ENCODE assay signal across 9 cellular contexts in genomic region chr13:98761126-98761978, GRCh38. TPM values are rescaled to one million over a fixed set of nuclear protein-coding genes. Genes with fewer than 3 reads are reported as not detected.
DNase-seq lines count a peak whose midpoint lies in the region; ATAC-seq, FAIRE-seq and TF ChIP-seq lines count a peak whose summit lies in the region.
"Had no signal": no experiment of that assay in that cellular context is flagged by ENCODE, and none has a peak within 500 bp of the region (broad histone marks: within the 10 kb centered on the region; RNA-seq: fewer than 3 reads in every experiment).

No MANE protein-coding gene starts in this region.

- TF ChIP-seq POLR2A in ovary (IDR thresholded peaks at IDR 0.05), result no peak
- no peak for TF ChIP-seq POLR2A in prostate gland (IDR thresholded peaks at IDR 0.05)

- H3K9ac ChIP-seq in astrocyte (ENCODE audit: low read length), result no peak overlapping the region

- H3K27ac ChIP-seq in astrocyte (ENCODE audit: low read depth, low read length), result no peak overlapping the region
- H3K27ac ChIP-seq in ovary, result no peak overlapping the region
- no peak overlapping the region for H3K27ac ChIP-seq in prostate gland
- H3K27ac ChIP-seq: epithelial cell of prostate had no signal

- H3K4me2 ChIP-seq in astrocyte (ENCODE audit: low read length), result peak overlapping the region; percentile 46

- no peaks in the 10 kb centered on the region for H3K79me2 ChIP-seq in astrocyte (ENCODE audit: insufficient read depth, low read length)

- H3K4me3 ChIP-seq in astrocyte (ENCODE audit: insufficient read depth, low read depth, low read length) (no peak overlapping the region), ovary (peak overlapping the region; percentile 8), prostate gland (no peak overlapping the region)

- intact Hi-C loops in ovary (cut with DNase I), result no loop called here
- intact Hi-C loops in prostate gland (cut with DNase I), result no loop called here

- ATAC-seq in GM18861 (IDR thresholded peaks at IDR 0.05; ENCODE audit: unreplicated experiment), result peak; percentile 49
- ATAC-seq in HG03095 (IDR thresholded peaks at IDR 0.05; ENCODE audit: unreplicated experiment), result peak; percentile 78
- ATAC-seq in HG02970 (IDR thresholded peaks at IDR 0.05; ENCODE audit: low FRiP score, unreplicated experiment), result no peak

- no peaks in the 10 kb centered on the region for H3K36me3 Mint-ChIP-seq in astrocyte (ENCODE audit: low read depth, unreplicated experiment)

- H3K9me3 Mint-ChIP-seq in astrocyte (ENCODE audit: unreplicated experiment), result peaks cover 4% of the 10 kb centered on the region

- H2AFZ ChIP-seq in astrocyte (ENCODE audit: low read depth, low read length), result peak overlapping the region; percentile 69

- H3K27me3 Mint-ChIP-seq in astrocyte (ENCODE audit: low read depth, unreplicated experiment), result peaks cover 32% of the 10 kb centered on the region

- H3K9me3 ChIP-seq in astrocyte (ENCODE audit: insufficient read depth, low read depth, low read length), result no peaks in the 10 kb centered on the region
- no peaks in the 10 kb centered on the region for H3K9me3 ChIP-seq in ovary
- H3K9me3 ChIP-seq in prostate gland, result no peaks in the 10 kb centered on the region

- TF ChIP-seq CTCF in astrocyte (IDR thresholded peaks at IDR 0.05; ENCODE audit: insufficient read depth, low read depth, low read length), result no peak
- TF ChIP-seq CTCF in ovary (IDR thresholded peaks at IDR 0.05), result no peak
- TF ChIP-seq CTCF in prostate gland (IDR thresholded peaks at IDR 0.05), result no peak

- DNase-seq in astrocyte (ENCODE audit: low read depth), result peak; percentile 25
- DNase-seq in ovary, result no peak
- DNase-seq in epidermal melanocyte (ENCODE audit: insufficient read length, low spot score), result no peak
- DNase-seq in prostate gland (ENCODE audit: low spot score), result no peak
- DNase-seq in superior temporal gyrus (ENCODE audit: extremely low spot score), result no peak

- TF ChIP-seq EP300 in ovary (IDR thresholded peaks at IDR 0.05), result no peak

- H3K27me3 ChIP-seq in astrocyte (ENCODE audit: insufficient read depth, low read length), result peaks cover 7% of the 10 kb centered on the region
- no peaks in the 10 kb centered on the region for H3K27me3 ChIP-seq in ovary
- no peaks in the 10 kb centered on the region for H3K27me3 ChIP-seq in prostate gland (replicated peaks; ENCODE audit: insufficient read depth)

- H3K4me1 Mint-ChIP-seq in astrocyte (ENCODE audit: low read depth, unreplicated experiment), result peaks cover 2% of the 10 kb centered on the region

- H3K4me1 ChIP-seq in astrocyte (ENCODE audit: insufficient read depth, low read length) (no peaks in the 10 kb centered on the region), ovary (ENCODE audit: insufficient read depth) (no peaks in the 10 kb centered on the region), prostate gland (replicated peaks) (no peaks in the 10 kb centered on the region)

- no peak overlapping the region for H3K4me3 Mint-ChIP-seq in astrocyte (ENCODE audit: unreplicated experiment)

- FAIRE-seq in astrocyte (lab: Jason Lieb, UNC), result no peak

- 54 to 59% (median 56%) methylated on average over 15 of the region's 15 CpGs for WGBS in ovary, 3 donors
- 68% methylated on average over 15 of the region's 15 CpGs for whole genome bisulfite sequencing in prostate gland

- no peaks in the 10 kb centered on the region for H3K36me3 ChIP-seq in astrocyte (ENCODE audit: insufficient read depth, low read length)
- no peaks in the 10 kb centered on the region for H3K36me3 ChIP-seq in ovary
- no peaks in the 10 kb centered on the region for H3K36me3 ChIP-seq in prostate gland

- H3K27ac Mint-ChIP-seq in astrocyte (ENCODE audit: unreplicated experiment), result peak overlapping the region; percentile 14

- H4K20me1 ChIP-seq in astrocyte (ENCODE audit: insufficient read depth, low read length), result no peaks in the 10 kb centered on the region

RNA-seq across cellular contexts. Expression of gene SLC15A1, which starts 8.9 kb away (rescaled TPM):
- not detected in 2 replicates for total RNA-seq in astrocyte
- total RNA-seq in ovary, result 1 to 10 TPM in 1 of 7 donors, under 1 TPM in 3, not detected in 3; 0.05 to 1.3 (median 0.27) TPM
- polyA plus RNA-seq in ovary, result under 1 TPM; 0.11 to 0.15 TPM
- total RNA-seq in prostate gland, result 1 to 10 TPM in 1 of 2 donors, under 1 TPM in 1; 0.34 to 1.3 TPM
